In genomic region chr19:11152318-11153062, GRCh38 we compare ENCODE assay signal across 8 cellular contexts. TPM values are rescaled to one million over a fixed set of nuclear protein-coding genes. Genes with fewer than 3 reads are reported as not detected.
DNase-seq lines count a peak whose midpoint lies in the region; ATAC-seq and TF ChIP-seq lines count a peak whose summit lies in the region.
"Had no signal": no experiment of that assay in that cellular context is flagged by ENCODE, and none has a peak within 500 bp of the region (broad histone marks: within the 10 kb centered on the region; RNA-seq: fewer than 3 reads in every experiment).

No MANE protein-coding gene starts in this region.

- H3K27ac ChIP-seq in OCI-LY7 (ENCODE audit: low read depth, low read length, poor library complexity, severe bottlenecking) = no peak overlapping the region
- peak overlapping the region; percentile 43 for H3K27ac ChIP-seq in upper lobe of right lung

- H3K4me3 Mint-ChIP-seq in immature natural killer cell = no peak overlapping the region

- H3K79me2 ChIP-seq in OCI-LY7 (ENCODE audit: insufficient read depth, low read depth, low read length) = peaks cover 59% of the 10 kb centered on the region

- TF ChIP-seq CTCF in OCI-LY7 (conservative IDR thresholded peaks at IDR 0.05; ENCODE audit: low read length) (no peak), epithelial cell of proximal tubule (conservative IDR thresholded peaks at IDR 0.05; ENCODE audit: low read depth, low read length) (no peak), upper lobe of right lung (IDR thresholded peaks at IDR 0.05) (no peak)

- no peaks in the 10 kb centered on the region for H3K27me3 ChIP-seq in upper lobe of right lung

- ATAC-seq in upper lobe of right lung (peak; percentile 39), HG03175 (IDR thresholded peaks at IDR 0.05; ENCODE audit: unreplicated experiment) (no peak), GM19397 (IDR thresholded peaks at IDR 0.05; ENCODE audit: unreplicated experiment) (no peak)

- peaks cover 0 to 2% (median 2%) of the 10 kb centered on the region in 3 donors for H3K27me3 Mint-ChIP-seq in immature natural killer cell (ENCODE audit: low read depth in 3 of 3)

- H3K9me3 Mint-ChIP-seq in immature natural killer cell = no peaks in the 10 kb centered on the region

- no peaks in the 10 kb centered on the region for H3K9me3 ChIP-seq in OCI-LY7 (ENCODE audit: low read length)
- no peaks in the 10 kb centered on the region for H3K9me3 ChIP-seq in upper lobe of right lung

- 0 out of 2 replicates have a peak overlapping the region, but pooled peaks have one; percentile 18 for H3K4me2 ChIP-seq in OCI-LY7 (ENCODE audit: low read length)

- H3K9me2 ChIP-seq in OCI-LY7 (ENCODE audit: insufficient read depth, low read length) = no peaks in the 10 kb centered on the region

- H2AFZ ChIP-seq in OCI-LY7 (ENCODE audit: low read length) = no peak overlapping the region

- H3K4me1 Mint-ChIP-seq in immature natural killer cell = peaks cover 10 to 18% of the 10 kb centered on the region in 2 donors

- H3K36me3 Mint-ChIP-seq in immature natural killer cell = no peaks in the 10 kb centered on the region

- POLR2A ChIA-PET in OCI-LY7 (lab: Charles Lee) = no interaction called here

- intact Hi-C loops in OCI-LY7 (cut with micrococcal nuclease; ENCODE audit: unreplicated experiment) = no loop called here
- intact Hi-C loops in upper lobe of right lung (cut with DNase I) = no loop called here

- H3K4me3 ChIP-seq in OCI-LY7 (ENCODE audit: low read depth, low read length, poor library complexity, severe bottlenecking) = no peak overlapping the region
- H3K4me3 ChIP-seq in epithelial cell of proximal tubule (ENCODE audit: low read depth, low read length) = no peak overlapping the region
- H3K4me3 ChIP-seq in upper lobe of right lung = no peak overlapping the region

- H3K36me3 ChIP-seq in OCI-LY7 (ENCODE audit: insufficient read depth, low read length) (peaks cover 69% of the 10 kb centered on the region), upper lobe of right lung (no peaks in the 10 kb centered on the region)

- H3K4me1 ChIP-seq in OCI-LY7 (ENCODE audit: insufficient read depth, low read length, poor library complexity, severe bottlenecking) = peaks cover 22% of the 10 kb centered on the region
- H3K4me1 ChIP-seq in upper lobe of right lung = peaks cover 27% of the 10 kb centered on the region

- CTCF ChIA-PET in OCI-LY7 (lab: Charles Lee; ENCODE audit: unreplicated experiment) = no interaction called here

- BruUV-seq in OCI-LY7 (replicated peaks; lab: Mats Ljungman, UMichigan) = TSS peak; percentile 58

- no peaks in the 10 kb centered on the region for H4K20me1 ChIP-seq in OCI-LY7 (ENCODE audit: insufficient read depth, low read length)

- H3K27ac Mint-ChIP-seq in immature natural killer cell = no peak overlapping the region

- no peak for DNase-seq in OCI-LY7 (ENCODE audit: low spot score)
- peak; percentile 84 for DNase-seq in epithelial cell of proximal tubule (ENCODE audit: low read depth)
- DNase-seq in midbrain (lab: John Stamatoyannopoulos, UW) = peak; percentile 22
- no peak for DNase-seq in upper lobe of right lung
- DNase-seq in immature natural killer cell = no peak
- DNase-seq: NCI-H524 had no signal

RNA-seq across cellular contexts. Expression of gene SPC24, which starts 3.1 kb away (rescaled TPM):
- total RNA-seq in OCI-LY7 (2014; rRNA removed; shearing (Covaris generic)) = 184 and 220 TPM in 2 replicates
- total RNA-seq in OCI-LY7 (2022) = 132 and 133 TPM in 2 replicates
- 33.0 and 76.1 TPM in 2 replicates for total RNA-seq in epithelial cell of proximal tubule
- total RNA-seq in upper lobe of right lung = 1.1 TPM
- polyA plus RNA-seq in immature natural killer cell = under 1 TPM in 2 of 3 donors, not detected in 1; 0.08 to 0.96 TPM

RNA-seq across cellular contexts. Expression of gene KANK2, which starts 44.9 kb away (rescaled TPM):
- total RNA-seq in OCI-LY7 (2014; rRNA removed; shearing (Covaris generic)) = 135 and 186 TPM in 2 replicates
- total RNA-seq in OCI-LY7 (2022) = 174 TPM in 2 replicates
- total RNA-seq in epithelial cell of proximal tubule = 78.3 and 94.0 TPM in 2 replicates
- 268 TPM for total RNA-seq in upper lobe of right lung
- under 1 TPM in 2 of 3 donors, not detected in 1; 0.08 to 0.57 TPM for polyA plus RNA-seq in immature natural killer cell

Comparison
In these comparisons a context has a peak if more than half of its experiments do, and no peak if none do; other contexts are left out.
1. DNase-seq: peak in epithelial cell of proximal tubule (single experiment) and midbrain (single experiment); none in OCI-LY7 (single experiment), upper lobe of right lung (single experiment) and immature natural killer cell (0 of 3).
2. RNA of gene SPC24, which starts 3.1 kb away (total RNA-seq): 132 to 220 TPM in OCI-LY7 and 33.0 to 76.1 TPM in epithelial cell of proximal tubule; 1.1 TPM in upper lobe of right lung (single experiment); every median in the first group is over 10 times any median in the second.